ENCODE assay signal across 10 cellular contexts in genomic region chr17:59762022-59762825, GRCh38. TPM values are rescaled to one million over a fixed set of nuclear protein-coding genes. Genes with fewer than 3 reads are reported as not detected.
DNase-seq lines count a peak whose midpoint lies in the region; ATAC-seq, FAIRE-seq and TF ChIP-seq lines count a peak whose summit lies in the region.
"Had no signal": no experiment of that assay in that cellular context is flagged by ENCODE, and none has a peak within 500 bp of the region (broad histone marks: within the 10 kb centered on the region; RNA-seq: fewer than 3 reads in every experiment).

No MANE protein-coding gene starts in this region.

- peak overlapping the region; percentile 41 for H3K4me2 ChIP-seq in PC-3 (ENCODE audit: low read length)

- H3K27ac ChIP-seq in PC-3 (ENCODE audit: low read length) (peak overlapping the region; percentile 82), pancreas (peak overlapping the region in 2 of 4 donors; percentile 72 to 80)
- H3K27ac ChIP-seq: WERI-Rb-1 had no signal

- H3K36me3 ChIP-seq in PC-3 (ENCODE audit: low read depth, low read length) = peaks cover 12% of the 10 kb centered on the region
- no peaks in the 10 kb centered on the region for H3K36me3 ChIP-seq in pancreas

- no TSS peak for BruUV-seq in PC-3 (replicated peaks; lab: Mats Ljungman, UMichigan)

- peak; percentile 24 for DNase-seq in GM12865 (ENCODE audit: low read depth)
- peak; percentile 78 for DNase-seq in PC-3
- DNase-seq in choroid plexus epithelial cell (ENCODE audit: low read depth) = peak; percentile 84
- peak in 2 of 6 donors; percentile 47 to 55 for DNase-seq in pancreas
- no peak for DNase-seq in mesenteric fat pad (ENCODE audit: low spot score)
- no peak for DNase-seq in Ammon's horn (ENCODE audit: low spot score)
- no peak for DNase-seq in GDM1 (lab: John Stamatoyannopoulos, UW)
- DNase-seq: WERI-Rb-1 had no signal

- peaks cover 12% of the 10 kb centered on the region for H3F3A ChIP-seq in PC-3 (ENCODE audit: low read length, unreplicated experiment)

- ATAC-seq in PC-3 (peak; percentile 78), pancreas (peak; percentile 79 to 83 (median 82)), HG02870 (IDR thresholded peaks at IDR 0.05; ENCODE audit: unreplicated experiment) (no peak)

- no peaks in the 10 kb centered on the region for H3K27me3 ChIP-seq in PC-3 (ENCODE audit: low read length)
- H3K27me3 ChIP-seq in pancreas = no peaks in the 10 kb centered on the region

- H3K79me2 ChIP-seq in PC-3 (ENCODE audit: low read length) = peaks cover 35% of the 10 kb centered on the region

- no peak for TF ChIP-seq CTCF in GM12865 (IDR thresholded peaks at IDR 0.05; ENCODE audit: insufficient read depth, low read depth, low read length, missing control alignments)
- TF ChIP-seq CTCF in PC-3 (conservative IDR thresholded peaks at IDR 0.05; ENCODE audit: low read depth, low read length) = no peak
- TF ChIP-seq CTCF in choroid plexus epithelial cell (conservative IDR thresholded peaks at IDR 0.05; ENCODE audit: low read depth, low read length) = no peak
- TF ChIP-seq CTCF in pancreas (IDR thresholded peaks at IDR 0.05) = no peak

- intact Hi-C loops in PC-3 (cut with micrococcal nuclease) = no loop called here
- intact Hi-C loops in pancreas (cut with DNase I) = no loop called here

- CTCF ChIA-PET in PC-3 (lab: Charles Lee) = interaction anchor here (0.7 kb wide), 1 partner anchor 78 kb away, joined by 3 read pairs; no protein-coding TSS in a partner anchor

- peaks cover 35% of the 10 kb centered on the region for H3K4me1 ChIP-seq in PC-3 (ENCODE audit: insufficient read depth, low read length)
- H3K4me1 ChIP-seq in pancreas = peaks cover 0 to 27% (median 26%) of the 10 kb centered on the region in 3 donors

- H3K4me3 ChIP-seq in GM12865 (ENCODE audit: low read depth, low read length) = no peak overlapping the region
- no peak overlapping the region for H3K4me3 ChIP-seq in PC-3 (ENCODE audit: low read length)
- H3K4me3 ChIP-seq in choroid plexus epithelial cell (ENCODE audit: low read depth, low read length) = no peak overlapping the region
- no peak overlapping the region for H3K4me3 ChIP-seq in pancreas

- H4K20me1 ChIP-seq in PC-3 (ENCODE audit: low read length) = no peaks in the 10 kb centered on the region

- POLR2A ChIA-PET in PC-3 (lab: Charles Lee; ENCODE audit: unreplicated experiment) = no interaction called here

- H2AFZ ChIP-seq in PC-3 (ENCODE audit: low read length) = no peak overlapping the region

- H3K9me2 ChIP-seq in PC-3 (replicated peaks; ENCODE audit: low read length) = no peaks in the 10 kb centered on the region

- peak overlapping the region; percentile 59 for H3K9ac ChIP-seq in PC-3 (ENCODE audit: low read length)

- 58 to 70% methylated on average over 4 of the region's 4 CpGs for WGBS in pancreas, 2 donors

- peak; percentile 37 for FAIRE-seq in pancreas (lab: Jason Lieb, UNC)
- FAIRE-seq: GM18507 had no signal

- H3K9me3 ChIP-seq in PC-3 (ENCODE audit: low read length) (no peaks in the 10 kb centered on the region), pancreas (no peaks in the 10 kb centered on the region)

RNA-seq across cellular contexts. Expression of gene VMP1, which starts 54.8 kb away (rescaled TPM):
- total RNA-seq in PC-3 (2014; rRNA removed) = 237 and 277 TPM in 2 replicates
- 100 to 1,000 TPM in 2 of 6 donors, 10 to 100 TPM in 4; 55.5 to 177 (median 92.5) TPM for total RNA-seq in pancreas
- polyA plus RNA-seq in pancreas = 10 to 100 TPM; 70.4 to 92.6 TPM
- 417 TPM for total RNA-seq in mesenteric fat pad

RNA-seq across cellular contexts. Expression of gene PTRH2, which starts 55.0 kb away (rescaled TPM):
- total RNA-seq in PC-3 (2014; rRNA removed) (69.8 and 82.1 TPM in 2 replicates), pancreas (10 to 100 TPM in 1 of 6 donors, 1 to 10 TPM in 5; 5.5 to 11.4 (median 9.3) TPM), mesenteric fat pad (29.1 TPM)
- 10 to 100 TPM; 17.6 to 23.8 TPM for polyA plus RNA-seq in pancreas

Comparison
In these comparisons a context has a peak if more than half of its experiments do, and no peak if none do; other contexts are left out.
1. DNase-seq: peak in GM12865 (single experiment), PC-3 (single experiment) and choroid plexus epithelial cell (single experiment); none in mesenteric fat pad (single experiment), Ammon's horn (single experiment) and GDM1 (single experiment).